In genomic region chr11:837189-837989, GRCh38 we compare ENCODE assay signal across 2 cellular contexts.
TF ChIP-seq lines count a peak whose summit lies in the region.

No MANE protein-coding gene starts in this region.

TF ChIP-seq in A549, 52 proteins besides CTCF, POLR2A, EP300 and RAD21:
- TF ChIP-seq BHLHE40 (IDR thresholded peaks at IDR 0.05; ENCODE audit: low read depth, low read length) (no peak), KDM5A (IDR thresholded peaks at IDR 0.05) (no peak), JUN (IDR thresholded peaks at IDR 0.05) (0 out of 5 replicates have a peak, but pooled peaks have one; percentile 6 to 28), ELK1 (IDR thresholded peaks at IDR 0.05; ENCODE audit: low read depth, low read length) (no peak), EHF (CRISPR knock-in tag; IDR thresholded peaks at IDR 0.05) (no peak), MAX (IDR thresholded peaks at IDR 0.05) (no peak), RCOR1 (IDR thresholded peaks at IDR 0.05; ENCODE audit: low read depth, low read length) (no peak), GATA3 (IDR thresholded peaks at IDR 0.05; ENCODE audit: borderline replicate concordance) (peak; percentile 4; the same call in 1 of the 2 replicates), TP53 (CRISPR knock-in tag; IDR thresholded peaks at IDR 0.05) (no peak), RNF2 (IDR thresholded peaks at IDR 0.05; ENCODE audit: borderline replicate concordance, low read depth) (no peak), NPAS2 (CRISPR knock-in tag; IDR thresholded peaks at IDR 0.05; ENCODE audit: borderline replicate concordance) (no peak), E2F6 (IDR thresholded peaks at IDR 0.05; ENCODE audit: borderline replicate concordance, low read depth) (no peak), SMC3 (IDR thresholded peaks at IDR 0.05) (no peak), TFCP2L1 (CRISPR knock-in tag; IDR thresholded peaks at IDR 0.05) (no peak), CEBPB (IDR thresholded peaks at IDR 0.05) (no peak), HOXB5 (CRISPR knock-in tag; IDR thresholded peaks at IDR 0.05) (no peak)

TF ChIP-seq in WTC11, 78 proteins besides CTCF, POLR2A, EP300 and RAD21:
- TF ChIP-seq ATF1 (CRISPR knock-in tag; IDR thresholded peaks at IDR 0.05) (0 out of 2 replicates have a peak, but pooled peaks have one; percentile 33), SMAD4 (CRISPR knock-in tag; IDR thresholded peaks at IDR 0.05) (no peak)
TF ChIP-seq in WTC11: peak in this region for 1.
